Comparison of ENCODE assay signal across 9 cellular contexts in the genomic region with DNA sequence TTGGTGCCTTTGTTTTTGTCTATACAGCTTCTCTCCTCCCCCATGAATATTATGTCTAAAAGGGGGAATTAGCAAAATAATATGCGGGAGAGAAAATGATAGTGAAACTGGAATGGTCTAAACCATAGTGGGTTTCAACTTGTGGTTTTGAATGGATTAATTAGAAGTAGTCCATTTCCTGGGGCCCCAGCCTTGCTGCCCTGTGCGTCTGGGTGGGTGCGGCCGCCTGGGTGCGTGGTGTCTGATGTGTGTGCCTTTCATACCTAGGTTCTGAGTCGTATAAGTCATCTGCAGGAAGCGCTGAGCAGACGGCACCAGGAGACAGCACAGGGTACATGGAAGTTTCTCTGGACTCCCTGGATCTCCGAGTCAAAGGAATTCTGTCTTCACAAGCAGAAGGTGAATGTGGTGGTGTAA.
DNase-seq lines count a peak whose midpoint lies in the region; ATAC-seq and TF ChIP-seq lines count a peak whose summit lies in the region.
"Had no signal": no experiment of that assay in that cellular context is flagged by ENCODE, and none has a peak within 500 bp of the region (broad histone marks: within the 10 kb centered on the region; RNA-seq: fewer than 3 reads in every experiment).

No MANE protein-coding gene starts in this region.

- peaks cover 0 to 5% of the 10 kb centered on the region in 2 donors for H3K9me3 Mint-ChIP-seq in activated naive CD4-positive, alpha-beta T cell treated with anti-CD3 and anti-CD28 coated beads, Interleukin-2, amount 50 U/mL, for 72 hours
- H3K9me3 Mint-ChIP-seq in osteocyte (ENCODE audit: unreplicated experiment) = peaks cover 8% of the 10 kb centered on the region

- H3K23ac ChIP-seq in IMR-90 (ENCODE audit: low read depth, low read length) = peak overlapping the region; percentile 73; the same call in 1 of the 2 replicates

- peak overlapping the region; percentile 54 to 71; a peak in 2 of 4 replicates for H4K8ac ChIP-seq in IMR-90 (ENCODE audit: low read depth in 2 of 2, low read length in 2 of 2)

- no peaks in the 10 kb centered on the region for H3K27me3 Mint-ChIP-seq in osteocyte (ENCODE audit: unreplicated experiment)

- peak overlapping the region; percentile 81 to 92 for H3K27ac Mint-ChIP-seq in activated naive CD4-positive, alpha-beta T cell treated with anti-CD3 and anti-CD28 coated beads, Interleukin-2, amount 50 U/mL, for 72 hours
- H3K27ac Mint-ChIP-seq in osteocyte (ENCODE audit: unreplicated experiment) = peak overlapping the region; percentile 38

- no peaks in the 10 kb centered on the region for H3K27me3 ChIP-seq in IMR-90 (ENCODE audit: control insufficient read depth, insufficient read depth, low read length)
- H3K27me3 ChIP-seq in tibial nerve = no peaks in the 10 kb centered on the region
- no peaks in the 10 kb centered on the region for H3K27me3 ChIP-seq in esophagus muscularis mucosa

- H3K14ac ChIP-seq in IMR-90 (replicated peaks; ENCODE audit: low read depth, low read length) = peak overlapping the region; percentile 87

- H2AFZ ChIP-seq in IMR-90 (replicated peaks; ENCODE audit: low read length, poor library complexity) = peak overlapping the region; percentile 60

- DNase-seq in GM10248 (ENCODE audit: extremely low spot score) (peak; percentile 45), IMR-90 (peak; percentile 86), osteocyte (ENCODE audit: extremely low spot score, unreplicated experiment) (no peak), SKM-1 (lab: John Stamatoyannopoulos, UW; ENCODE audit: unreplicated experiment) (no peak), tibial nerve (ENCODE audit: low spot score in 2 of 2) (no peak), esophagus muscularis mucosa (ENCODE audit: extremely low spot score) (no peak)
- DNase-seq in activated naive CD4-positive, alpha-beta T cell treated with anti-CD3 and anti-CD28 coated beads, Interleukin-2, amount 50 U/mL, for 72 hours (ENCODE audit: low spot score in 2 of 2) = no peak
- DNase-seq: H7 had no signal

- H3K36me3 ChIP-seq in IMR-90 (ENCODE audit: control insufficient read depth, insufficient read depth, low read length) = peaks cover 52% of the 10 kb centered on the region
- H3K36me3 ChIP-seq in tibial nerve = peaks cover 0 to 92% (median 15%) of the 10 kb centered on the region in 3 donors
- peaks cover 43 to 92% (median 58%) of the 10 kb centered on the region in 4 donors for H3K36me3 ChIP-seq in esophagus muscularis mucosa

- peak overlapping the region; percentile 8; the same call in 1 of the 2 replicates for H4K5ac ChIP-seq in IMR-90 (ENCODE audit: low read depth, low read length)

- H2AK9ac ChIP-seq in IMR-90 (replicated peaks; ENCODE audit: low read depth, low read length, poor library complexity) = peak overlapping the region; percentile 74

- peak overlapping the region; percentile 83; the same call in 1 of the 2 replicates for H2AK5ac ChIP-seq in IMR-90 (ENCODE audit: low read depth, low read length)

- TF ChIP-seq EP300 in tibial nerve (IDR thresholded peaks at IDR 0.05) (no peak), esophagus muscularis mucosa (IDR thresholded peaks at IDR 0.05) (no peak)

- H3K27ac ChIP-seq in IMR-90 (ENCODE audit: insufficient read depth, low read length) (peak overlapping the region; percentile 10; the same call in 1 of the 2 replicates), tibial nerve (no peak overlapping the region), esophagus muscularis mucosa (replicated peaks in 1 of 4) (no peak overlapping the region)

- no TSS peak for BruUV-seq in IMR-90 (replicated peaks; lab: Mats Ljungman, UMichigan)

- peak overlapping the region; percentile 67 for H2BK120ac ChIP-seq in IMR-90 (ENCODE audit: low read depth, low read length)

- in situ Hi-C loops in IMR-90 (cut with MboI; ENCODE audit: low sequenced_read_pairs) = no loop called here

- peaks cover 9% of the 10 kb centered on the region for H3K4me1 Mint-ChIP-seq in osteocyte (ENCODE audit: unreplicated experiment)

- no peak for TF ChIP-seq RAD21 in IMR-90 (IDR thresholded peaks at IDR 0.05; ENCODE audit: low read length)

- TF ChIP-seq CTCF in GM10248 (IDR thresholded peaks at IDR 0.05; ENCODE audit: control extremely low read depth, extremely low read depth, low read depth, missing control alignments) (no peak), IMR-90 (conservative IDR thresholded peaks at IDR 0.05; ENCODE audit: low read depth, low read length) (no peak), osteocyte (IDR thresholded peaks at IDR 0.05) (no peak), tibial nerve (IDR thresholded peaks at IDR 0.05) (no peak), esophagus muscularis mucosa (IDR thresholded peaks at IDR 0.05) (no peak)

- H3K4me1 ChIP-seq in IMR-90 (ENCODE audit: control insufficient read depth, insufficient read depth, low read length) (peaks cover 6% of the 10 kb centered on the region), tibial nerve (peaks cover 0 to 11% (median 8%) of the 10 kb centered on the region in 4 donors), esophagus muscularis mucosa (peaks cover 0 to 6% (median 5%) of the 10 kb centered on the region in 4 donors)

- WGBS in IMR-90 (ENCODE audit: extremely low coverage in 2 of 2, insufficient read length in 1 of 2), 2 experiments = 62% methylated on average over 3 of the region's 9 CpGs; no CpG with 5 or more reads in 1 of the 2 experiments
- 84 to 91% methylated on average over 9 of the region's 9 CpGs for WGBS in tibial nerve, 2 donors
- 91% methylated on average over 9 of the region's 9 CpGs for WGBS in esophagus muscularis mucosa

- CTCF ChIA-PET in GM10248 (lab: Yijun Ruan, JAX) = interaction anchor here (0.8 to 2.2 kb wide), 4 partner anchors 9 to 84 kb away, joined by 3 to 8 read pairs (median 4); no protein-coding TSS in a partner anchor
- CTCF ChIA-PET in IMR-90 (lab: Yijun Ruan, JAX) = interaction anchor here (1.0 kb wide), 1 partner anchor 85 kb away, joined by 4 read pairs; no protein-coding TSS in a partner anchor

- H3K4ac ChIP-seq in IMR-90 (ENCODE audit: low read depth, low read length) = peak overlapping the region; percentile 64

- 0 out of 2 replicates have a peak, but pooled peaks cover 2% of the 10 kb centered on the region for H4K20me1 ChIP-seq in IMR-90 (ENCODE audit: insufficient read depth, low read length)

- peak overlapping the region; percentile 66 for H2BK5ac ChIP-seq in IMR-90 (ENCODE audit: low read depth, low read length, poor library complexity, severe bottlenecking)

- peaks cover 23% of the 10 kb centered on the region for H3K9me1 ChIP-seq in IMR-90 (ENCODE audit: insufficient read depth, low read length)

- H3K36me3 Mint-ChIP-seq in activated naive CD4-positive, alpha-beta T cell treated with anti-CD3 and anti-CD28 coated beads, Interleukin-2, amount 50 U/mL, for 72 hours = peaks cover 57 to 78% of the 10 kb centered on the region in 2 donors
- H3K36me3 Mint-ChIP-seq in osteocyte (ENCODE audit: unreplicated experiment) = peaks cover 60% of the 10 kb centered on the region

- H3K4me3 Mint-ChIP-seq in osteocyte (ENCODE audit: unreplicated experiment) = no peak overlapping the region

- H3K9me3 ChIP-seq in IMR-90 (ENCODE audit: control insufficient read depth, insufficient read depth, low read length) (peaks cover 10% of the 10 kb centered on the region), tibial nerve (peaks cover 0 to 6% (median 0%) of the 10 kb centered on the region in 4 donors), esophagus muscularis mucosa (peaks cover 0 to 5% (median 0%) of the 10 kb centered on the region in 4 donors)

- dilution Hi-C loops in IMR-90 (cut with HindIII; ENCODE audit: low sequenced_read_pairs, unreplicated experiment) = no loop called here

- H3K4me2 ChIP-seq in IMR-90 (ENCODE audit: low read depth, low read length) = peak overlapping the region; percentile 44; the same call in 1 of the 2 replicates

- no peak overlapping the region for H3K9ac ChIP-seq in IMR-90 (ENCODE audit: low read depth, low read length)

- ATAC-seq in IMR-90 (ENCODE audit: low read depth) (peak; percentile 84), GM21515 (IDR thresholded peaks at IDR 0.05; ENCODE audit: unreplicated experiment) (no peak)
- ATAC-seq in activated naive CD4-positive, alpha-beta T cell treated with anti-CD3 and anti-CD28 coated beads, Interleukin-2, amount 50 U/mL, for 72 hours = peak; percentile 49 to 59

- peak overlapping the region; percentile 14; the same call in 1 of the 2 replicates for H3K18ac ChIP-seq in IMR-90 (ENCODE audit: low read depth, low read length)

- TF ChIP-seq POLR2A in IMR-90 (IDR thresholded peaks at IDR 0.05; ENCODE audit: low read depth, low read length) (no peak), tibial nerve (IDR thresholded peaks at IDR 0.05) (no peak), esophagus muscularis mucosa (IDR thresholded peaks at IDR 0.05; ENCODE audit: low read depth) (no peak)

- POLR2A ChIA-PET in GM10248 (lab: Yijun Ruan, JAX) (interaction anchor here (2.1 kb wide), 1 partner anchor 12 kb away, joined by 7 read pairs; no protein-coding TSS in a partner anchor), IMR-90 (lab: Charles Lee; ENCODE audit: unreplicated experiment) (no interaction called here)

- peak overlapping the region; percentile 59 for H2BK20ac ChIP-seq in IMR-90 (ENCODE audit: low read depth, low read length)

- H4K91ac ChIP-seq in IMR-90 (ENCODE audit: insufficient read depth, low read depth, low read length) = peak overlapping the region; percentile 40; the same call in 1 of the 2 replicates

- peaks cover 14 to 61% of the 10 kb centered on the region in 2 experiments for H3K79me1 ChIP-seq in IMR-90 (ENCODE audit: low read depth in 1 of 2, low read length in 2 of 2)

- intact Hi-C loops in IMR-90 (cut with micrococcal nuclease) (no loop called here), esophagus muscularis mucosa (cut with DNase I) (no loop called here)

- 0 out of 2 replicates have a peak overlapping the region, but pooled peaks have one; percentile 11 for H3K56ac ChIP-seq in IMR-90 (ENCODE audit: extremely low read depth, insufficient read depth, low read length)

- H3K4me3 ChIP-seq in IMR-90 (ENCODE audit: insufficient read depth, low read depth, low read length) (no peak overlapping the region), tibial nerve (no peak overlapping the region), esophagus muscularis mucosa (no peak overlapping the region)

- 0 out of 3 replicates have a peak overlapping the region, but pooled peaks have one; percentile 12 for H2BK15ac ChIP-seq in IMR-90 (ENCODE audit: low read depth, low read length)

TF ChIP-seq in IMR-90, 13 proteins besides CTCF, POLR2A, EP300 and RAD21:
- TF ChIP-seq MXI1 (IDR thresholded peaks at IDR 0.05; ENCODE audit: borderline replicate concordance, low read depth, low read length) = peak; percentile 39; the same call in 1 of the 2 replicates
- TF ChIP-seq FOS (IDR thresholded peaks at IDR 0.05; ENCODE audit: low read depth, low read length) = peak; percentile 57
- TF ChIP-seq BHLHE40 (IDR thresholded peaks at IDR 0.05; ENCODE audit: low read depth, low read length) = peak; percentile 59
- TF ChIP-seq SMC3 (IDR thresholded peaks at IDR 0.05; ENCODE audit: low read depth, low read length) = no peak
- TF ChIP-seq CEBPB (IDR thresholded peaks at IDR 0.05; ENCODE audit: low read depth, low read length) = no peak
- no peak for TF ChIP-seq CHD1 (IDR thresholded peaks at IDR 0.05; ENCODE audit: low read depth, low read length)
- TF ChIP-seq RCOR1 (IDR thresholded peaks at IDR 0.05; ENCODE audit: insufficient replicate concordance, low read length) = no peak

Comparison
In these comparisons a context has a peak if more than half of its experiments do, and no peak if none do; other contexts are left out.
1. DNase-seq: peak in GM10248 (single experiment) and IMR-90 (single experiment); none in activated naive CD4-positive, alpha-beta T cell treated with anti-CD3 and anti-CD28 coated beads, Interleukin-2, amount 50 U/mL, for 72 hours (0 of 2), osteocyte (single experiment), SKM-1 (single experiment), tibial nerve (0 of 2) and esophagus muscularis mucosa (single experiment).